In the genomic region with DNA sequence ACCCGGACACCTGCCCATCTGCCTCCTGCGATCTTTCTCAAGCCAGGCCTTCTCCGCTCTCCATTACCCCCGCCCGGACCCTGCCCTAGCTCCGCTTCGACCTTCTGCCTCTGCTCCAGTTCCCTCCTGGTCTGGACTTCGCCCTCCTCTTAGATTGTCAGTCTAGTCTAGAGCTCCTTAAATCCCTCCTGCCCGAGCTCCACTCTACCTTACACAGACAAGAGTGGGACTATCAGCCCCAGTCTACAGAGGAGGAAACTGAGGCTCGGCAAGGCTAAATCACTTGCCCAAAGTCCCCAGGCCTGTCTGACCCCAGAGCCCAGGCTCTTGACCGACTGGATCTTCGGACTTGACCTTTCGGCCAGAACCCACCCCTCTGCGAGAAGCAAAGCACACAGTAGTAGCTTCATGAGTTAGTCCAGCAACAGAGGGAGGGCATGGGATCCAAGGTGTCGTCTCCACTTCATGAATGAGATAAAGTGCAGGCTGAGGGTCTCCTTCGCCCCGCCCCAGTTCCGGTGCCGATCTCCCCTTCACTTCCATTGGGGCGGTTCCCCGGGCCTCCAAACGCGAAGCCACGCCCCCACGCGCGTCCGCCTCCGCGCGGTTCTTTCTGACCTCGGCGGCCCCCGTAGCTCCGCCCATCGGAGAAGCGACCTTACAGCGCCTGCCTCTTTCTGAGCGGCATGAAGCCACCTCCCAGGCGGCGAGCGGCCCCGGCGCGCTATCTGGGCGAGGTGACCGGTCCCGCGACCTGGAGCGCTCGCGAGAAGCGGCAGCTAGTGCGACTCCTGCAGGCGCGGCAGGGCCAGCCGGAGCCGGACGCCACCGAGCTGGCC, we compare ENCODE assay signal across 1 cellular context.
TF ChIP-seq lines count a peak whose summit lies in the region.

A gene with protein sequence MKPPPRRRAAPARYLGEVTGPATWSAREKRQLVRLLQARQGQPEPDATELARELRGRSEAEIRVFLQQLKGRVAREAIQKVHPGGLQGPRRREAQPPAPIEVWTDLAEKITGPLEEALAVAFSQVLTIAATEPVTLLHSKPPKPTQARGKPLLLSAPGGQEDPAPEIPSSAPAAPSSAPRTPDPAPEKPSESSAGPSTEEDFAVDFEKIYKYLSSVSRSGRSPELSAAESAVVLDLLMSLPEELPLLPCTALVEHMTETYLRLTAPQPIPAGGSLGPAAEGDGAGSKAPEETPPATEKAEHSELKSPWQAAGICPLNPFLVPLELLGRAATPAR (plus strand): TSS at position 658 of the 839 bp plus-strand sequence. CDS start 29 bp downstream, at position 687.

TF ChIP-seq in WTC11, 78 proteins besides CTCF, POLR2A, EP300 and RAD21 (continued from another document):
- TF ChIP-seq, protein P1, sequence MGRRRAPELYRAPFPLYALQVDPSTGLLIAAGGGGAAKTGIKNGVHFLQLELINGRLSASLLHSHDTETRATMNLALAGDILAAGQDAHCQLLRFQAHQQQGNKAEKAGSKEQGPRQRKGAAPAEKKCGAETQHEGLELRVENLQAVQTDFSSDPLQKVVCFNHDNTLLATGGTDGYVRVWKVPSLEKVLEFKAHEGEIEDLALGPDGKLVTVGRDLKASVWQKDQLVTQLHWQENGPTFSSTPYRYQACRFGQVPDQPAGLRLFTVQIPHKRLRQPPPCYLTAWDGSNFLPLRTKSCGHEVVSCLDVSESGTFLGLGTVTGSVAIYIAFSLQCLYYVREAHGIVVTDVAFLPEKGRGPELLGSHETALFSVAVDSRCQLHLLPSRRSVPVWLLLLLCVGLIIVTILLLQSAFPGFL (CRISPR knock-in tag; IDR thresholded peaks at IDR 0.05; ENCODE audit: borderline replicate concordance): no peak
- TF ChIP-seq, protein P2, sequence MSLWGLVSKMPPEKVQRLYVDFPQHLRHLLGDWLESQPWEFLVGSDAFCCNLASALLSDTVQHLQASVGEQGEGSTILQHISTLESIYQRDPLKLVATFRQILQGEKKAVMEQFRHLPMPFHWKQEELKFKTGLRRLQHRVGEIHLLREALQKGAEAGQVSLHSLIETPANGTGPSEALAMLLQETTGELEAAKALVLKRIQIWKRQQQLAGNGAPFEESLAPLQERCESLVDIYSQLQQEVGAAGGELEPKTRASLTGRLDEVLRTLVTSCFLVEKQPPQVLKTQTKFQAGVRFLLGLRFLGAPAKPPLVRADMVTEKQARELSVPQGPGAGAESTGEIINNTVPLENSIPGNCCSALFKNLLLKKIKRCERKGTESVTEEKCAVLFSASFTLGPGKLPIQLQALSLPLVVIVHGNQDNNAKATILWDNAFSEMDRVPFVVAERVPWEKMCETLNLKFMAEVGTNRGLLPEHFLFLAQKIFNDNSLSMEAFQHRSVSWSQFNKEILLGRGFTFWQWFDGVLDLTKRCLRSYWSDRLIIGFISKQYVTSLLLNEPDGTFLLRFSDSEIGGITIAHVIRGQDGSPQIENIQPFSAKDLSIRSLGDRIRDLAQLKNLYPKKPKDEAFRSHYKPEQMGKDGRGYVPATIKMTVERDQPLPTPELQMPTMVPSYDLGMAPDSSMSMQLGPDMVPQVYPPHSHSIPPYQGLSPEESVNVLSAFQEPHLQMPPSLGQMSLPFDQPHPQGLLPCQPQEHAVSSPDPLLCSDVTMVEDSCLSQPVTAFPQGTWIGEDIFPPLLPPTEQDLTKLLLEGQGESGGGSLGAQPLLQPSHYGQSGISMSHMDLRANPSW (CRISPR knock-in tag; conservative IDR thresholded peaks at IDR 0.05; ENCODE audit: low read depth): no peak
- TF ChIP-seq, protein P3, sequence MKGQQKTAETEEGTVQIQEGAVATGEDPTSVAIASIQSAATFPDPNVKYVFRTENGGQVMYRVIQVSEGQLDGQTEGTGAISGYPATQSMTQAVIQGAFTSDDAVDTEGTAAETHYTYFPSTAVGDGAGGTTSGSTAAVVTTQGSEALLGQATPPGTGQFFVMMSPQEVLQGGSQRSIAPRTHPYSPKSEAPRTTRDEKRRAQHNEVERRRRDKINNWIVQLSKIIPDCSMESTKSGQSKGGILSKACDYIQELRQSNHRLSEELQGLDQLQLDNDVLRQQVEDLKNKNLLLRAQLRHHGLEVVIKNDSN (CRISPR knock-in tag; IDR thresholded peaks at IDR 0.05): no peak
- TF ChIP-seq, protein P4, sequence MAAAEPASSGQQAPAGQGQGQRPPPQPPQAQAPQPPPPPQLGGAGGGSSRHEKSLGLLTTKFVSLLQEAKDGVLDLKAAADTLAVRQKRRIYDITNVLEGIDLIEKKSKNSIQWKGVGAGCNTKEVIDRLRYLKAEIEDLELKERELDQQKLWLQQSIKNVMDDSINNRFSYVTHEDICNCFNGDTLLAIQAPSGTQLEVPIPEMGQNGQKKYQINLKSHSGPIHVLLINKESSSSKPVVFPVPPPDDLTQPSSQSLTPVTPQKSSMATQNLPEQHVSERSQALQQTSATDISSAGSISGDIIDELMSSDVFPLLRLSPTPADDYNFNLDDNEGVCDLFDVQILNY (CRISPR knock-in tag; IDR thresholded peaks at IDR 0.05): no peak
- TF ChIP-seq ETV6 (CRISPR knock-in tag; IDR thresholded peaks at IDR 0.05): no peak
- no peak for TF ChIP-seq JUN (CRISPR knock-in tag; IDR thresholded peaks at IDR 0.05)
- TF ChIP-seq, protein P5, sequence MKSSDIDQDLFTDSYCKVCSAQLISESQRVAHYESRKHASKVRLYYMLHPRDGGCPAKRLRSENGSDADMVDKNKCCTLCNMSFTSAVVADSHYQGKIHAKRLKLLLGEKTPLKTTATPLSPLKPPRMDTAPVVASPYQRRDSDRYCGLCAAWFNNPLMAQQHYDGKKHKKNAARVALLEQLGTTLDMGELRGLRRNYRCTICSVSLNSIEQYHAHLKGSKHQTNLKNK (CRISPR knock-in tag; IDR thresholded peaks at IDR 0.05): no peak
- TF ChIP-seq ZNF317 (CRISPR knock-in tag; IDR thresholded peaks at IDR 0.05; ENCODE audit: borderline replicate concordance, low read depth): no peak
- no peak for TF ChIP-seq ZNF423 (CRISPR knock-in tag; IDR thresholded peaks at IDR 0.05)
